ENCODE assay signal across 1 cellular context in genomic region chr3:148796799-148797198, GRCh38.
TF ChIP-seq lines count a peak whose summit lies in the region.

No MANE protein-coding gene starts in this region.

TF ChIP-seq in HCT116, 20 proteins besides CTCF, POLR2A, EP300 and RAD21 (continued from another document):
- TF ChIP-seq, protein P1, sequence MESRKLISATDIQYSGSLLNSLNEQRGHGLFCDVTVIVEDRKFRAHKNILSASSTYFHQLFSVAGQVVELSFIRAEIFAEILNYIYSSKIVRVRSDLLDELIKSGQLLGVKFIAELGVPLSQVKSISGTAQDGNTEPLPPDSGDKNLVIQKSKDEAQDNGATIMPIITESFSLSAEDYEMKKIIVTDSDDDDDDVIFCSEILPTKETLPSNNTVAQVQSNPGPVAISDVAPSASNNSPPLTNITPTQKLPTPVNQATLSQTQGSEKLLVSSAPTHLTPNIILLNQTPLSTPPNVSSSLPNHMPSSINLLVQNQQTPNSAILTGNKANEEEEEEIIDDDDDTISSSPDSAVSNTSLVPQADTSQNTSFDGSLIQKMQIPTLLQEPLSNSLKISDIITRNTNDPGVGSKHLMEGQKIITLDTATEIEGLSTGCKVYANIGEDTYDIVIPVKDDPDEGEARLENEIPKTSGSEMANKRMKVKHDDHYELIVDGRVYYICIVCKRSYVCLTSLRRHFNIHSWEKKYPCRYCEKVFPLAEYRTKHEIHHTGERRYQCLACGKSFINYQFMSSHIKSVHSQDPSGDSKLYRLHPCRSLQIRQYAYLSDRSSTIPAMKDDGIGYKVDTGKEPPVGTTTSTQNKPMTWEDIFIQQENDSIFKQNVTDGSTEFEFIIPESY (IDR thresholded peaks at IDR 0.05; ENCODE audit: extremely low read depth, insufficient replicate concordance, low read length): no peak
- TF ChIP-seq POLR2AphosphoS5 (IDR thresholded peaks at IDR 0.05; ENCODE audit: low read depth, low read length) (no peak), ATF3 (IDR thresholded peaks at IDR 0.05) (no peak), ZNF274 (IDR thresholded peaks at IDR 0.05; ENCODE audit: low read depth, low read length) (no peak), CBX3 (IDR thresholded peaks at IDR 0.05; ENCODE audit: low read depth) (no peak), EZH2phosphoT487 (IDR thresholded peaks at IDR 0.05; ENCODE audit: borderline replicate concordance) (no peak), FOSL1 (IDR thresholded peaks at IDR 0.05; ENCODE audit: low read depth) (peak; percentile 32; the same call in 1 of the 2 replicates), ZFX (IDR thresholded peaks at IDR 0.05) (no peak), MAX (IDR thresholded peaks at IDR 0.05) (no peak), YY1 (IDR thresholded peaks at IDR 0.05; ENCODE audit: extremely low read depth, insufficient replicate concordance, low read depth, low read length) (no peak), EZH2 (IDR thresholded peaks at IDR 0.05) (no peak)
- TF ChIP-seq, protein P2, sequence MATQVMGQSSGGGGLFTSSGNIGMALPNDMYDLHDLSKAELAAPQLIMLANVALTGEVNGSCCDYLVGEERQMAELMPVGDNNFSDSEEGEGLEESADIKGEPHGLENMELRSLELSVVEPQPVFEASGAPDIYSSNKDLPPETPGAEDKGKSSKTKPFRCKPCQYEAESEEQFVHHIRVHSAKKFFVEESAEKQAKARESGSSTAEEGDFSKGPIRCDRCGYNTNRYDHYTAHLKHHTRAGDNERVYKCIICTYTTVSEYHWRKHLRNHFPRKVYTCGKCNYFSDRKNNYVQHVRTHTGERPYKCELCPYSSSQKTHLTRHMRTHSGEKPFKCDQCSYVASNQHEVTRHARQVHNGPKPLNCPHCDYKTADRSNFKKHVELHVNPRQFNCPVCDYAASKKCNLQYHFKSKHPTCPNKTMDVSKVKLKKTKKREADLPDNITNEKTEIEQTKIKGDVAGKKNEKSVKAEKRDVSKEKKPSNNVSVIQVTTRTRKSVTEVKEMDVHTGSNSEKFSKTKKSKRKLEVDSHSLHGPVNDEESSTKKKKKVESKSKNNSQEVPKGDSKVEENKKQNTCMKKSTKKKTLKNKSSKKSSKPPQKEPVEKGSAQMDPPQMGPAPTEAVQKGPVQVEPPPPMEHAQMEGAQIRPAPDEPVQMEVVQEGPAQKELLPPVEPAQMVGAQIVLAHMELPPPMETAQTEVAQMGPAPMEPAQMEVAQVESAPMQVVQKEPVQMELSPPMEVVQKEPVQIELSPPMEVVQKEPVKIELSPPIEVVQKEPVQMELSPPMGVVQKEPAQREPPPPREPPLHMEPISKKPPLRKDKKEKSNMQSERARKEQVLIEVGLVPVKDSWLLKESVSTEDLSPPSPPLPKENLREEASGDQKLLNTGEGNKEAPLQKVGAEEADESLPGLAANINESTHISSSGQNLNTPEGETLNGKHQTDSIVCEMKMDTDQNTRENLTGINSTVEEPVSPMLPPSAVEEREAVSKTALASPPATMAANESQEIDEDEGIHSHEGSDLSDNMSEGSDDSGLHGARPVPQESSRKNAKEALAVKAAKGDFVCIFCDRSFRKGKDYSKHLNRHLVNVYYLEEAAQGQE (IDR thresholded peaks at IDR 0.05; ENCODE audit: low read depth): no peak
